Comparison of ENCODE assay signal across 26 cellular contexts in genomic region chr3:123684636-123685035, GRCh38.
"Had no signal": no experiment of that assay in that cellular context is flagged by ENCODE, and none has a peak within 500 bp of the region (broad histone marks: within the 10 kb centered on the region; RNA-seq: fewer than 3 reads in every experiment).

No MANE protein-coding gene starts in this region.

- H3K27me3 ChIP-seq: heart left ventricle, left lung, upper lobe of right lung had no signal

- ATAC-seq: activated CD8-positive, alpha-beta T cell treated with anti-CD3 and anti-CD28 coated beads for 36 hours; heart left ventricle; left lung; natural killer cell treated with Interleukin-12 subunit alpha and Interleukin-12 subunit beta and Interleukin-15 and Interleukin-18, amount 100 ng/mL, for 72 hours; sciatic nerve; stimulated activated naive B cell treated with anti-CD40 and anti-IgM and Interleukin-4, amounts not matched to agents 10 μg/mL and 1 μg/mL and 100 μg/mL, for 72 hours; upper lobe of right lung; WTC11 had no signal

- H3K27me3 Mint-ChIP-seq: activated CD8-positive, alpha-beta T cell treated with anti-CD3 and anti-CD28 coated beads for 36 hours; activated naive CD4-positive, alpha-beta T cell treated with anti-CD3 and anti-CD28 coated beads, Interleukin-2, amount 50 U/mL, for 24 hours; stimulated activated naive B cell treated with anti-CD40 and anti-IgM and Interleukin-4, amounts not matched to agents 10 μg/mL and 1 μg/mL and 100 μg/mL, for 72 hours had no signal

- H3K9me3 Mint-ChIP-seq: activated CD8-positive, alpha-beta T cell treated with anti-CD3 and anti-CD28 coated beads for 36 hours; activated naive CD4-positive, alpha-beta T cell treated with anti-CD3 and anti-CD28 coated beads, Interleukin-2, amount 50 U/mL, for 24 hours; activated T-helper 2 cell treated with anti-CD3 and anti-CD28 coated beads, Interferon-gamma antibody, Interleukin-2, Interleukin-4, amounts not matched to agents 10 μg/mL and 5 μg/mL and 100 μg/mL, durations not matched to agents 14 hours and 24 hours and 36 hours; central memory CD8-positive, alpha-beta T cell; immature natural killer cell; natural killer cell treated with Interleukin-12 subunit alpha and Interleukin-12 subunit beta and Interleukin-15 and Interleukin-18, amount 100 ng/mL, for 72 hours; stimulated activated naive B cell treated with anti-CD40 and anti-IgM and Interleukin-4, amounts not matched to agents 10 μg/mL and 1 μg/mL and 100 μg/mL, for 72 hours; WTC11 had no signal

- H3K4me3 ChIP-seq: heart left ventricle, left lung, lung, smooth muscle cell, upper lobe of right lung had no signal

- H3K36me3 Mint-ChIP-seq: activated naive CD4-positive, alpha-beta T cell treated with anti-CD3 and anti-CD28 coated beads, Interleukin-2, amount 50 U/mL, for 24 hours; immature natural killer cell; natural killer cell treated with Interleukin-12 subunit alpha and Interleukin-12 subunit beta and Interleukin-15 and Interleukin-18, amount 100 ng/mL, for 72 hours; stimulated activated naive B cell treated with anti-CD40 and anti-IgM and Interleukin-4, amounts not matched to agents 10 μg/mL and 1 μg/mL and 100 μg/mL, for 72 hours; WTC11 had no signal

- H3K4me3 Mint-ChIP-seq: activated CD8-positive, alpha-beta T cell treated with anti-CD3 and anti-CD28 coated beads for 36 hours; activated naive CD4-positive, alpha-beta T cell treated with anti-CD3 and anti-CD28 coated beads, Interleukin-2, amount 50 U/mL, for 24 hours; central memory CD8-positive, alpha-beta T cell; immature natural killer cell; natural killer cell treated with Interleukin-12 subunit alpha and Interleukin-12 subunit beta and Interleukin-15 and Interleukin-18, amount 100 ng/mL, for 72 hours; stimulated activated naive B cell treated with anti-CD40 and anti-IgM and Interleukin-4, amounts not matched to agents 10 μg/mL and 1 μg/mL and 100 μg/mL, for 72 hours; WTC11 had no signal

- DNase-seq: activated CD4-positive, alpha-beta T cell treated with anti-CD3 and anti-CD28 coated beads for 1 hour; activated CD4-positive, alpha-beta T cell treated with anti-CD3 and anti-CD28 coated beads, Interleukin-2, amount 50 U/mL, for 1 hour; activated CD8-positive, alpha-beta T cell treated with anti-CD3 and anti-CD28 coated beads for 36 hours; activated T-cell treated with anti-CD3 and anti-CD28 coated beads, Interleukin-2, amount 50 U/mL, for 48 hours; effector CD8-positive, alpha-beta T cell; erythroblast; foreskin fibroblast; heart left ventricle; hypothalamus; immature natural killer cell; kidney glomerular epithelial cell; left lung; mesendoderm; retina; stimulated activated CD4-positive, alpha-beta T cell treated with anti-CD3 and anti-CD28 coated beads, Interleukin-1b, Interleukin-23, amount 100 ng/mL, for 48 hours; stimulated activated naive B cell treated with anti-CD40 and anti-IgM and Interleukin-4, amounts not matched to agents 10 μg/mL and 1 μg/mL and 100 μg/mL, for 72 hours; T-helper 2 cell; upper lobe of right lung had no signal

- H3K4me1 Mint-ChIP-seq: activated naive CD4-positive, alpha-beta T cell treated with anti-CD3 and anti-CD28 coated beads, Interleukin-2, amount 50 U/mL, for 24 hours; central memory CD8-positive, alpha-beta T cell; immature natural killer cell; WTC11 had no signal

- H3K27ac ChIP-seq: left lung had no signal

- H3K9me3 ChIP-seq: heart left ventricle, left lung, upper lobe of right lung had no signal

- H3K27ac Mint-ChIP-seq: activated CD8-positive, alpha-beta T cell treated with anti-CD3 and anti-CD28 coated beads for 36 hours; activated naive CD4-positive, alpha-beta T cell treated with anti-CD3 and anti-CD28 coated beads, Interleukin-2, amount 50 U/mL, for 24 hours; activated T-helper 2 cell treated with anti-CD3 and anti-CD28 coated beads, Interferon-gamma antibody, Interleukin-2, Interleukin-4, amounts not matched to agents 10 μg/mL and 5 μg/mL and 100 μg/mL, durations not matched to agents 14 hours and 24 hours and 36 hours; immature natural killer cell; natural killer cell treated with Interleukin-12 subunit alpha and Interleukin-12 subunit beta and Interleukin-15 and Interleukin-18, amount 100 ng/mL, for 72 hours; stimulated activated naive B cell treated with anti-CD40 and anti-IgM and Interleukin-4, amounts not matched to agents 10 μg/mL and 1 μg/mL and 100 μg/mL, for 72 hours; WTC11 had no signal
